ENCODE assay signal across 9 cellular contexts in the genomic region with DNA sequence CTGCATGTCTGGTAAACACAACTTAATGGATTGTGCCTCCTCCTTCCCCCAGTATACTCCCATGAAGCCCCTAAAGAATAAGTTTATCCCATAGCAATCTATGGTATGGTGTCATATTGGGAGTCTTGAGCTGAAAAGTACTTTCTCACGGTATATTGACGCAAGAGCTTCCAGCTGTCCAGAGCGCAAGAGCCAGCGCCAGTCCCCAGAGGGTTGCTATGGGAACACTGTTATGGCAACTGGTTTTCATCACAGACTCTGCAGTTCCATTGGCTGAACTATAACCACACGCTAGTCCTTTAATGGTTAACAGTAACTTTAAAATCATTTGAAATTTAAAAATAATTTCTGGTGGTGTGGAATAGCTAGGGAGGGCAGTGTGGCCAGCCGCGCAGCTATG. TPM values are rescaled to one million over a fixed set of nuclear protein-coding genes. Genes with fewer than 3 reads are reported as not detected.
DNase-seq lines count a peak whose midpoint lies in the region; ATAC-seq and TF ChIP-seq lines count a peak whose summit lies in the region.
"Had no signal": no experiment of that assay in that cellular context is flagged by ENCODE, and none has a peak within 500 bp of the region (broad histone marks: within the 10 kb centered on the region; RNA-seq: fewer than 3 reads in every experiment).

No MANE protein-coding gene starts in this region.

- H3K27me3 ChIP-seq in esophagus muscularis mucosa, result no peaks in the 10 kb centered on the region
- H3K27me3 ChIP-seq in tibial nerve, result no peaks in the 10 kb centered on the region

- 46% methylated on average over 7 of the region's 7 CpGs for WGBS in esophagus muscularis mucosa
- WGBS in tibial nerve, 2 donors, result 49 to 63% methylated on average over 7 of the region's 7 CpGs

- TF ChIP-seq CTCF in esophagus muscularis mucosa (IDR thresholded peaks at IDR 0.05) (no peak), tibial nerve (IDR thresholded peaks at IDR 0.05) (no peak)

- intact Hi-C loops in esophagus muscularis mucosa (cut with DNase I), result no loop called here

- TF ChIP-seq POLR2A in esophagus muscularis mucosa (IDR thresholded peaks at IDR 0.05; ENCODE audit: low read depth), result no peak
- TF ChIP-seq POLR2A in tibial nerve (IDR thresholded peaks at IDR 0.05), result no peak

- H3K36me3 ChIP-seq in esophagus muscularis mucosa, result peaks cover 0 to 25% (median 10%) of the 10 kb centered on the region in 4 donors
- peaks cover 0 to 21% (median 0%) of the 10 kb centered on the region in 3 donors for H3K36me3 ChIP-seq in tibial nerve

- ATAC-seq in HG03571 (IDR thresholded peaks at IDR 0.05; ENCODE audit: unreplicated experiment), result no peak

- H3K4me3 ChIP-seq in esophagus muscularis mucosa, result peak overlapping the region in 2 of 4 donors; percentile 6 to 9
- H3K4me3 ChIP-seq in tibial nerve, result no peak overlapping the region

- H3K4me1 ChIP-seq in esophagus muscularis mucosa (peaks cover 13 to 74% (median 39%) of the 10 kb centered on the region in 4 donors), tibial nerve (peaks cover 0 to 18% (median 0%) of the 10 kb centered on the region in 4 donors)

- no peak for TF ChIP-seq EP300 in esophagus muscularis mucosa (IDR thresholded peaks at IDR 0.05)
- TF ChIP-seq EP300 in tibial nerve (IDR thresholded peaks at IDR 0.05), result peak; percentile 55 to 59

- DNase-seq in NCI-H1417 (lab: John Stamatoyannopoulos, UW) (peak; percentile 21 to 51 (median 26)), NCI-H1417 treated with DMSO at 0.1 percent for 48 hours (lab: John Stamatoyannopoulos, UW) (no peak), esophagus muscularis mucosa (ENCODE audit: extremely low spot score) (no peak), mucosa of gallbladder (ENCODE audit: low spot score) (peak; percentile 65), tibial nerve (ENCODE audit: low spot score in 2 of 2) (peak; percentile 62 to 70), dermis blood vessel endothelial cell (no peak)
- DNase-seq in central memory CD4-positive, alpha-beta T cell, result no peak
- DNase-seq: activated naive CD8-positive, alpha-beta T cell treated with anti-CD3 and anti-CD28 coated beads for 36 hours had no signal

- peak overlapping the region; percentile 78 to 86 (median 84) for H3K27ac ChIP-seq in esophagus muscularis mucosa (replicated peaks in 1 of 4)
- peak overlapping the region; percentile 8 to 79 (median 45) for H3K27ac ChIP-seq in tibial nerve

- no peaks in the 10 kb centered on the region for H3K9me3 ChIP-seq in esophagus muscularis mucosa
- no peaks in the 10 kb centered on the region for H3K9me3 ChIP-seq in tibial nerve

RNA-seq across cellular contexts. Expression of a gene that starts 46.9 kb away (rescaled TPM):
- total RNA-seq in esophagus muscularis mucosa (10 to 100 TPM; 16.2 to 27.8 (median 25.6) TPM), mucosa of gallbladder (18.6 TPM), tibial nerve (10 to 100 TPM; 22.9 to 34.3 (median 32.8) TPM), dermis blood vessel endothelial cell (43.6 and 44.1 TPM in 2 replicates)

Comparison
In these comparisons a context has a peak if more than half of its experiments do, and no peak if none do; other contexts are left out.
1. DNase-seq: peak in NCI-H1417 (3 of 3), mucosa of gallbladder (single experiment) and tibial nerve (2 of 2); none in NCI-H1417 treated with DMSO at 0.1 percent for 48 hours (single experiment), esophagus muscularis mucosa (single experiment), dermis blood vessel endothelial cell (single experiment) and central memory CD4-positive, alpha-beta T cell (single experiment).